In the genomic region with DNA sequence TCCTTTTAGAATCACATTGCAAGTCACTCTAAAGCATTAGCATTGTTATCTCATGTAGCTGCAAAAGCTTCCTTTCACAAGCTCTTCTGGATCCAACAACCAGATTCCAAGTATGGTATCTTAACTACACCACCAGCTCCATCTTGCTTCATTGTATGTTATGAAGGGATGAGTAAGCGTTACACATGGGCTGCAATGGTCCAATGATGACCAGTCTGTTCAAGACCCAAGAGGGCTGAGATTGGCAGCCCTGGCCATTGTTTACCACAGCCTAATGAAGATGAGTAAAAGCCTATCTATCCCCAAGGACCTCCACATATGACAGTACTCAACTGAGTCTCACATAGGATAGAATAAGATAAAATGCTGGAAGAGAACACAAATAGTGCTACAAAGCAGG, we compare ENCODE assay signal across 12 cellular contexts. TPM values are rescaled to one million over a fixed set of nuclear protein-coding genes. Genes with fewer than 3 reads are reported as not detected.
DNase-seq lines count a peak whose midpoint lies in the region; ATAC-seq and TF ChIP-seq lines count a peak whose summit lies in the region.
"Had no signal": no experiment of that assay in that cellular context is flagged by ENCODE, and none has a peak within 500 bp of the region (broad histone marks: within the 10 kb centered on the region; RNA-seq: fewer than 3 reads in every experiment).

No MANE protein-coding gene starts in this region.

- TF ChIP-seq POLR2A in stomach (IDR thresholded peaks at IDR 0.05), result no peak

- intact Hi-C loops in activated CD8-positive, alpha-beta T cell treated with anti-CD3 and anti-CD28 coated beads for 36 hours (cut with micrococcal nuclease), result no loop called here
- intact Hi-C loops in stomach (cut with DNase I; ENCODE audit: low total_unique reads), result no loop called here

- peak overlapping the region; percentile 90 for H3K27ac Mint-ChIP-seq in activated CD8-positive, alpha-beta memory T cell treated with anti-CD3 and anti-CD28 coated beads, Interleukin-2, amount 10 ng/mL, durations not matched to agents 7 days and 5 days
- H3K27ac Mint-ChIP-seq in activated CD8-positive, alpha-beta T cell treated with anti-CD3 and anti-CD28 coated beads for 36 hours, result peak overlapping the region; percentile 92

- H3K36me3 ChIP-seq in stomach, result peaks cover 0 to 6% (median 0%) of the 10 kb centered on the region in 4 donors

- H3K27me3 Mint-ChIP-seq in activated CD8-positive, alpha-beta memory T cell treated with anti-CD3 and anti-CD28 coated beads, Interleukin-2, amount 10 ng/mL, durations not matched to agents 7 days and 5 days, result no peaks in the 10 kb centered on the region
- no peaks in the 10 kb centered on the region for H3K27me3 Mint-ChIP-seq in activated CD8-positive, alpha-beta T cell treated with anti-CD3 and anti-CD28 coated beads for 36 hours

- peak overlapping the region in 3 of 4 donors; percentile 4 to 73 (median 61) for H3K4me3 ChIP-seq in stomach

- peak; percentile 63 for DNase-seq in activated CD8-positive, alpha-beta memory T cell treated with anti-CD3 and anti-CD28 coated beads, Interleukin-2, amount 10 ng/mL, durations not matched to agents 7 days and 5 days
- no peak for DNase-seq in activated CD8-positive, alpha-beta memory T cell treated with anti-CD3 and anti-CD28 coated beads for 24 hours
- peak; percentile 33 for DNase-seq in activated CD8-positive, alpha-beta T cell treated with anti-CD3 and anti-CD28 coated beads for 36 hours
- DNase-seq in fibroblast of peridontal ligament (ENCODE audit: extremely low read depth) (peak; percentile 31), stomach (no peak), UCSD-AML1 (lab: John Stamatoyannopoulos, UW; ENCODE audit: unreplicated experiment) (no peak)
- DNase-seq: brain microvascular endothelial cell, H7, NCI-H1930 had no signal

- H3K27ac ChIP-seq in stomach, result peak overlapping the region in 4 of 5 donors; percentile 99 to 100 (median 100)

- no peaks in the 10 kb centered on the region for H3K27me3 ChIP-seq in stomach
- H3K27me3 ChIP-seq: brain microvascular endothelial cell had no signal

- TF ChIP-seq CTCF in activated CD8-positive, alpha-beta T cell treated with anti-CD3 and anti-CD28 coated beads for 36 hours (IDR thresholded peaks at IDR 0.05), result no peak
- no peak for TF ChIP-seq CTCF in stomach (IDR thresholded peaks at IDR 0.05)

- peak overlapping the region; percentile 95 for H3K4me3 Mint-ChIP-seq in activated CD8-positive, alpha-beta memory T cell treated with anti-CD3 and anti-CD28 coated beads, Interleukin-2, amount 10 ng/mL, durations not matched to agents 7 days and 5 days
- H3K4me3 Mint-ChIP-seq in activated CD8-positive, alpha-beta T cell treated with anti-CD3 and anti-CD28 coated beads for 36 hours, result peak overlapping the region; percentile 95

- H3K9me3 Mint-ChIP-seq in activated CD8-positive, alpha-beta memory T cell treated with anti-CD3 and anti-CD28 coated beads, Interleukin-2, amount 10 ng/mL, durations not matched to agents 7 days and 5 days (ENCODE audit: low read depth), result no peaks in the 10 kb centered on the region
- H3K9me3 Mint-ChIP-seq in activated CD8-positive, alpha-beta T cell treated with anti-CD3 and anti-CD28 coated beads for 36 hours, result no peaks in the 10 kb centered on the region

- H3K36me3 Mint-ChIP-seq in activated CD8-positive, alpha-beta memory T cell treated with anti-CD3 and anti-CD28 coated beads, Interleukin-2, amount 10 ng/mL, durations not matched to agents 7 days and 5 days, result peaks cover 65% of the 10 kb centered on the region
- H3K36me3 Mint-ChIP-seq in activated CD8-positive, alpha-beta T cell treated with anti-CD3 and anti-CD28 coated beads for 36 hours (ENCODE audit: low read depth), result peaks cover 73% of the 10 kb centered on the region

- 73 to 88% (median 84%) methylated on average over 1 of the region's 1 CpG for WGBS in stomach, 5 donors

- POLR2A ChIA-PET in activated CD8-positive, alpha-beta T cell treated with anti-CD3 and anti-CD28 coated beads for 36 hours (lab: Charles Lee), result interaction anchor here (0.7 to 3.5 kb wide), 5 partner anchors 8 to 258 kb away, joined by 3 to 15 read pairs (median 5); partner anchors contain the start of gene CLK1

- no peak for TF ChIP-seq EP300 in stomach (IDR thresholded peaks at IDR 0.05)

- H3K9me3 ChIP-seq in stomach, result no peaks in the 10 kb centered on the region

- peaks cover 53 to 91% (median 72%) of the 10 kb centered on the region in 4 donors for H3K4me1 ChIP-seq in stomach

- no peak for ATAC-seq in activated CD8-positive, alpha-beta memory T cell treated with anti-CD3 and anti-CD28 coated beads, Interleukin-2, amount 10 ng/mL, durations not matched to agents 7 days and 5 days
- ATAC-seq in activated CD8-positive, alpha-beta T cell treated with anti-CD3 and anti-CD28 coated beads for 36 hours, result no peak
- ATAC-seq in GM19467 (IDR thresholded peaks at IDR 0.05; ENCODE audit: unreplicated experiment) (no peak), GM21526 (IDR thresholded peaks at IDR 0.05; ENCODE audit: low FRiP score, unreplicated experiment) (no peak)
- ATAC-seq: sciatic nerve had no signal

- CTCF ChIA-PET in activated CD8-positive, alpha-beta memory T cell treated with anti-CD3 and anti-CD28 coated beads, Interleukin-2, amount 10 ng/mL, durations not matched to agents 7 days and 5 days (lab: Charles Lee), result interaction anchor here (1.0 to 4.0 kb wide), 5 partner anchors 9 to 110 kb away, joined by 3 to 34 read pairs (median 7); no protein-coding TSS in a partner anchor
- CTCF ChIA-PET in activated CD8-positive, alpha-beta T cell treated with anti-CD3 and anti-CD28 coated beads for 36 hours (lab: Charles Lee), result interaction anchor here (0.8 to 1.8 kb wide), 6 partner anchors 10 to 110 kb away, joined by 3 to 8 read pairs (median 4); partner anchors contain the start of gene CASP10

- peaks cover 60% of the 10 kb centered on the region for H3K4me1 Mint-ChIP-seq in activated CD8-positive, alpha-beta memory T cell treated with anti-CD3 and anti-CD28 coated beads, Interleukin-2, amount 10 ng/mL, durations not matched to agents 7 days and 5 days
- peaks cover 60% of the 10 kb centered on the region for H3K4me1 Mint-ChIP-seq in activated CD8-positive, alpha-beta T cell treated with anti-CD3 and anti-CD28 coated beads for 36 hours (ENCODE audit: low read depth)

RNA-seq across cellular contexts. Expression of gene CFLAR, which starts 6.3 kb away (rescaled TPM):
- total RNA-seq in activated CD8-positive, alpha-beta memory T cell treated with anti-CD3 and anti-CD28 coated beads, Interleukin-2, amount 10 ng/mL, durations not matched to agents 7 days and 5 days, result 100 to 1,000 TPM; 193 to 242 TPM
- total RNA-seq in activated CD8-positive, alpha-beta T cell treated with anti-CD3 and anti-CD28 coated beads for 36 hours, result 100 to 1,000 TPM; 222 to 229 TPM
- total RNA-seq in stomach, result 100 to 1,000 TPM; 149 to 424 (median 247) TPM
- polyA plus RNA-seq in stomach, result 10 to 100 TPM; 23.3 to 43.4 (median 24.1) TPM

RNA-seq across cellular contexts. Expression of gene NDUFB3, which starts 50.5 kb away (rescaled TPM):
- total RNA-seq in activated CD8-positive, alpha-beta memory T cell treated with anti-CD3 and anti-CD28 coated beads, Interleukin-2, amount 10 ng/mL, durations not matched to agents 7 days and 5 days, result 100 to 1,000 TPM; 116 to 141 TPM
- 100 to 1,000 TPM; 134 to 140 TPM for total RNA-seq in activated CD8-positive, alpha-beta T cell treated with anti-CD3 and anti-CD28 coated beads for 36 hours
- total RNA-seq in stomach, result 100 to 1,000 TPM in 1 of 5 donors, 10 to 100 TPM in 3, 1 to 10 TPM in 1; 3.5 to 130 (median 58.5) TPM
- polyA plus RNA-seq in stomach, result 100 to 1,000 TPM in 2 of 3 donors, 10 to 100 TPM in 1; 91.2 to 134 (median 109) TPM

RNA-seq across cellular contexts. Expression of gene HYCC2, which starts 50.8 kb away (rescaled TPM):
- total RNA-seq in activated CD8-positive, alpha-beta memory T cell treated with anti-CD3 and anti-CD28 coated beads, Interleukin-2, amount 10 ng/mL, durations not matched to agents 7 days and 5 days, result 10 to 100 TPM; 33.4 to 37.2 TPM
- total RNA-seq in activated CD8-positive, alpha-beta T cell treated with anti-CD3 and anti-CD28 coated beads for 36 hours, result 10 to 100 TPM; 24.7 to 26.9 TPM
- total RNA-seq in stomach, result 10 to 100 TPM in 3 of 5 donors, 1 to 10 TPM in 2; 2.9 to 51.6 (median 11.1) TPM
- 1 to 10 TPM; 2.4 to 4.0 (median 2.5) TPM for polyA plus RNA-seq in stomach

Comparison
In these comparisons a context has a peak if more than half of its experiments do, and no peak if none do; other contexts are left out.
1. DNase-seq: peak in activated CD8-positive, alpha-beta memory T cell treated with anti-CD3 and anti-CD28 coated beads, Interleukin-2, amount 10 ng/mL, durations not matched to agents 7 days and 5 days (single experiment), activated CD8-positive, alpha-beta T cell treated with anti-CD3 and anti-CD28 coated beads for 36 hours (single experiment) and fibroblast of peridontal ligament (single experiment); none in activated CD8-positive, alpha-beta memory T cell treated with anti-CD3 and anti-CD28 coated beads for 24 hours (single experiment), stomach (single experiment) and UCSD-AML1 (single experiment).